ENCODE assay signal across 1 cellular context in genomic region chr2:188495990-188496431, GRCh38.
TF ChIP-seq lines count a peak whose summit lies in the region.

No MANE protein-coding gene starts in this region.

TF ChIP-seq in GM23338, 12 proteins besides CTCF, POLR2A, EP300 and RAD21 (continued from another document):
- TF ChIP-seq ZNF462 (CRISPR knock-in tag; IDR thresholded peaks at IDR 0.05) (no peak), ZNF331 (CRISPR knock-in tag; IDR thresholded peaks at IDR 0.05; ENCODE audit: low read depth) (no peak), POLR2AphosphoS5 (IDR thresholded peaks at IDR 0.05; ENCODE audit: low read depth) (no peak), STAT1 (IDR thresholded peaks at IDR 0.05; ENCODE audit: unreplicated experiment) (no peak), EZH2 (IDR thresholded peaks at IDR 0.05; ENCODE audit: low read depth, unreplicated experiment) (no peak), REST (IDR thresholded peaks at IDR 0.05; ENCODE audit: unreplicated experiment) (no peak), ZNF114 (CRISPR knock-in tag; IDR thresholded peaks at IDR 0.05) (no peak), JUNB (IDR thresholded peaks at IDR 0.05; ENCODE audit: unreplicated experiment) (no peak), CREB1 (CRISPR knock-in tag; IDR thresholded peaks at IDR 0.05; ENCODE audit: low read depth) (no peak), NANOG (IDR thresholded peaks at IDR 0.05; ENCODE audit: borderline replicate concordance) (no peak), EZH2phosphoT487 (IDR thresholded peaks at IDR 0.05; ENCODE audit: unreplicated experiment) (no peak)
